Comparison of ENCODE assay signal across 18 cellular contexts in the genomic region with DNA sequence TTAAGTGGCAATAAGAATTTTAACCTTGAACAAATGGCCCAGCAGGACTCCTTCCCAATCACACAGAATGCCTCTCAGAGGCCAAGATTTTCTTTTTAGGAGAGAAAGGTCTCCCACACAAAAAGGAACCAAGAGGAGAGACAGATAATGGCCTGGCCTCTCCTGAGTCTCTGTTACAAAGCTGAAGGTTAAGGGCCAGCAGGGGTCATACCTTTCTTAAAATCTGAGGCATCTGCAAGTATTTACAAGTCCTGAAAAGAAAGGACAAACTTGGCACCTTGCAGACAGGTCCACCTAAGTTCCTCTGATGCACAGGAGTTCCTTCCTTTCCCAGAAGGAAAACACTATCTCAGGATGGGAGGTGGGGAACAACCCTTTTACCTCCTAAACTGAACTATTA.
A peak's percentile ranks its signal among the peaks of the same experiment; 100 is the strongest.
DNase-seq lines count a peak whose midpoint lies in the region; ATAC-seq lines count a peak whose summit lies in the region.
"Had no signal": no experiment of that assay in that cellular context is flagged by ENCODE, and none has a peak within 500 bp of the region (broad histone marks: within the 10 kb centered on the region; RNA-seq: fewer than 3 reads in every experiment).

No MANE protein-coding gene starts in this region.

- H3K4me1 Mint-ChIP-seq in activated CD8-positive, alpha-beta memory T cell treated with anti-CD3 and anti-CD28 coated beads, Interleukin-2, amount 10 ng/mL, durations not matched to agents 7 days and 5 days: peaks cover 23% of the 10 kb centered on the region

- ATAC-seq in activated CD8-positive, alpha-beta memory T cell treated with anti-CD3 and anti-CD28 coated beads, Interleukin-2, amount 10 ng/mL, durations not matched to agents 7 days and 5 days: peak; percentile 45
- ATAC-seq in GM19351 (IDR thresholded peaks at IDR 0.05; ENCODE audit: unreplicated experiment) (peak; percentile 50), GM18511 (IDR thresholded peaks at IDR 0.05; ENCODE audit: unreplicated experiment) (no peak), GM18519 (IDR thresholded peaks at IDR 0.05; ENCODE audit: low FRiP score, unreplicated experiment) (no peak)

- CTCF ChIA-PET in activated CD8-positive, alpha-beta memory T cell treated with anti-CD3 and anti-CD28 coated beads, Interleukin-2, amount 10 ng/mL, durations not matched to agents 7 days and 5 days (lab: Charles Lee): interaction anchor here (0.9 to 1.2 kb wide), 2 partner anchors 16 to 35 kb away, joined by 3 read pairs; no protein-coding TSS in a partner anchor

- H3K4me3 Mint-ChIP-seq in activated CD8-positive, alpha-beta memory T cell treated with anti-CD3 and anti-CD28 coated beads, Interleukin-2, amount 10 ng/mL, durations not matched to agents 7 days and 5 days: no peak overlapping the region
- H3K4me3 Mint-ChIP-seq: CD14-positive monocyte, IgD-negative memory B cell had no signal

- H3K27ac Mint-ChIP-seq in activated CD8-positive, alpha-beta memory T cell treated with anti-CD3 and anti-CD28 coated beads, Interleukin-2, amount 10 ng/mL, durations not matched to agents 7 days and 5 days: no peak overlapping the region
- H3K27ac Mint-ChIP-seq: CD14-positive monocyte had no signal

- H3K27me3 Mint-ChIP-seq in activated CD8-positive, alpha-beta memory T cell treated with anti-CD3 and anti-CD28 coated beads, Interleukin-2, amount 10 ng/mL, durations not matched to agents 7 days and 5 days: no peaks in the 10 kb centered on the region
- H3K27me3 Mint-ChIP-seq: IgD-negative memory B cell had no signal

- DNase-seq in activated CD8-positive, alpha-beta memory T cell treated with anti-CD3 and anti-CD28 coated beads, Interleukin-2, amount 10 ng/mL, durations not matched to agents 7 days and 5 days: no peak
- DNase-seq in activated CD8-positive, alpha-beta memory T cell treated with anti-CD3 and anti-CD28 coated beads, Interleukin-2, amount 50 U/mL, for 4 hours: no peak
- DNase-seq in central memory CD4-positive, alpha-beta T cell: peak; percentile 4
- DNase-seq in NCI-H2029 treated with DMSO at 0.1 percent for 48 hours (lab: John Stamatoyannopoulos, UW): no peak
- no peak for DNase-seq in HuH-7 (ENCODE audit: low spot score)
- DNase-seq: DMS79, GDM1, MV-4-11, NCI-H1436, NCI-H2081, NCI-H524, RPMI8226, SJCRH30 had no signal

- H3K9me3 Mint-ChIP-seq in activated CD8-positive, alpha-beta memory T cell treated with anti-CD3 and anti-CD28 coated beads, Interleukin-2, amount 10 ng/mL, durations not matched to agents 7 days and 5 days (ENCODE audit: low read depth): no peaks in the 10 kb centered on the region
- H3K9me3 Mint-ChIP-seq: IgD-negative memory B cell had no signal

- no peaks in the 10 kb centered on the region for H3K36me3 Mint-ChIP-seq in activated CD8-positive, alpha-beta memory T cell treated with anti-CD3 and anti-CD28 coated beads, Interleukin-2, amount 10 ng/mL, durations not matched to agents 7 days and 5 days
- H3K36me3 Mint-ChIP-seq: CD14-positive monocyte, IgD-negative memory B cell had no signal

Comparison
In these comparisons a context has a peak if more than half of its experiments do, and no peak if none do; other contexts are left out.
1. ATAC-seq: peak in activated CD8-positive, alpha-beta memory T cell treated with anti-CD3 and anti-CD28 coated beads, Interleukin-2, amount 10 ng/mL, durations not matched to agents 7 days and 5 days (single experiment) and GM19351 (single experiment); none in GM18511 (single experiment) and GM18519 (single experiment).